In genomic region chr3:126982125-126982521, GRCh38 we compare ENCODE assay signal across 8 cellular contexts. TPM values are rescaled to one million over a fixed set of nuclear protein-coding genes. Genes with fewer than 3 reads are reported as not detected.
DNase-seq lines count a peak whose midpoint lies in the region; FAIRE-seq and TF ChIP-seq lines count a peak whose summit lies in the region.

No MANE protein-coding gene starts in this region.

- no peaks in the 10 kb centered on the region for H3K9me3 Mint-ChIP-seq in activated naive CD4-positive, alpha-beta T cell treated with anti-CD3 and anti-CD28 coated beads for 36 hours

- FAIRE-seq in GM12891 (lab: Jason Lieb, UNC), result no peak
- FAIRE-seq in RCC 7860 (lab: Jason Lieb, UNC), result no peak

- peaks cover 3% of the 10 kb centered on the region for H3K27me3 Mint-ChIP-seq in activated naive CD4-positive, alpha-beta T cell treated with anti-CD3 and anti-CD28 coated beads for 36 hours (ENCODE audit: low read depth)

- TF ChIP-seq POLR2A in GM12891 (IDR thresholded peaks at IDR 0.05; ENCODE audit: low read depth, low read length), result no peak

- H3K9me3 ChIP-seq in iPS-18a (ENCODE audit: control insufficient read depth, low read depth, low read length), result no peaks in the 10 kb centered on the region

- no peak overlapping the region for H3K9ac ChIP-seq in iPS-18a (ENCODE audit: low read length)

- H3K27me3 ChIP-seq in H7 (ENCODE audit: control insufficient read depth, insufficient read depth, low read length) (peaks cover 6% of the 10 kb centered on the region; the same call in 1 of the 2 replicates), iPS-18a (ENCODE audit: control insufficient read depth, insufficient read depth, low read length) (peaks cover 12% of the 10 kb centered on the region)

- H3K36me3 ChIP-seq in H7 (replicated peaks; ENCODE audit: control insufficient read depth, insufficient read depth, low read length) (no peaks in the 10 kb centered on the region), iPS-18a (ENCODE audit: control insufficient read depth, low read depth, low read length) (no peaks in the 10 kb centered on the region)

- CTCF ChIA-PET in activated naive CD4-positive, alpha-beta T cell treated with anti-CD3 and anti-CD28 coated beads for 36 hours (lab: Charles Lee), result interaction anchor here (0.6 to 3.2 kb wide), 3 partner anchors 303 to 586 kb away, joined by 3 to 17 read pairs (median 6); no protein-coding TSS in a partner anchor

- peak overlapping the region; percentile 77 for H3K4me3 Mint-ChIP-seq in activated naive CD4-positive, alpha-beta T cell treated with anti-CD3 and anti-CD28 coated beads for 36 hours

- H3K27ac ChIP-seq in iPS-18a (ENCODE audit: low read length), result no peak overlapping the region

- H3K4me1 Mint-ChIP-seq in activated naive CD4-positive, alpha-beta T cell treated with anti-CD3 and anti-CD28 coated beads for 36 hours (ENCODE audit: low read depth), result peaks cover 17% of the 10 kb centered on the region

- peak overlapping the region; percentile 82 for H3K27ac Mint-ChIP-seq in activated naive CD4-positive, alpha-beta T cell treated with anti-CD3 and anti-CD28 coated beads for 36 hours

- H3K4me3 ChIP-seq in H7 (ENCODE audit: insufficient read depth, low read depth, low read length), result peak overlapping the region; percentile 49
- peak overlapping the region; percentile 59 for H3K4me3 ChIP-seq in iPS-18a (ENCODE audit: low read length)

- DNase-seq in GM12891 (ENCODE audit: insufficient read length, low spot score) (no peak), H7 (no peak), MV-4-11 (lab: John Stamatoyannopoulos, UW) (peak; percentile 48), RCC 7860 (ENCODE audit: low spot score) (no peak), cerebellar cortex (ENCODE audit: low spot score) (no peak)
- peak; percentile 81 for DNase-seq in activated naive CD4-positive, alpha-beta T cell treated with anti-CD3 and anti-CD28 coated beads for 36 hours
- DNase-seq in stimulated activated CD4-positive, alpha-beta T cell treated with anti-CD3 and anti-CD28 coated beads, Interleukin-4, amount 100 ng/mL, for 1 hour, result peak; percentile 66

- no peaks in the 10 kb centered on the region for H3K36me3 Mint-ChIP-seq in activated naive CD4-positive, alpha-beta T cell treated with anti-CD3 and anti-CD28 coated beads for 36 hours (ENCODE audit: low read depth)

- H3K4me1 ChIP-seq in iPS-18a (ENCODE audit: control insufficient read depth, low read depth, low read length), result peaks cover 5% of the 10 kb centered on the region

- intact Hi-C loops in activated naive CD4-positive, alpha-beta T cell treated with anti-CD3 and anti-CD28 coated beads for 36 hours (cut with micrococcal nuclease), result loop anchor here (1.0 to 10.0 kb wide), 11 partner anchors 71 to 690 kb away; partner anchors contain the start of genes ABTB1, CHCHD6, KLF15 and TPRA1

TF ChIP-seq in GM12891, 5 proteins besides CTCF, POLR2A, EP300 and RAD21:
- no peak for TF ChIP-seq POU2F2 (IDR thresholded peaks at IDR 0.05; ENCODE audit: low read depth, low read length)
- TF ChIP-seq SPI1 (IDR thresholded peaks at IDR 0.05; ENCODE audit: low read depth, low read length), result peak; percentile 73

RNA-seq across cellular contexts. Expression of gene PLXNA1, which starts 0.8 kb away (rescaled TPM):
- 3.7 TPM for polyA plus RNA-seq in GM12891 (2012; ENCODE audit: low read depth, missing spikeins)
- total RNA-seq in H7 (2014; rRNA removed; shearing (Covaris generic)), result 41.9 and 42.7 TPM in 2 replicates
- total RNA-seq in activated naive CD4-positive, alpha-beta T cell treated with anti-CD3 and anti-CD28 coated beads for 36 hours, result 1 to 10 TPM; 5.0 to 5.8 TPM

Comparison
In these comparisons a context has a peak if more than half of its experiments do, and no peak if none do; other contexts are left out.
1. DNase-seq: peak in MV-4-11 (single experiment), activated naive CD4-positive, alpha-beta T cell treated with anti-CD3 and anti-CD28 coated beads for 36 hours (single experiment) and stimulated activated CD4-positive, alpha-beta T cell treated with anti-CD3 and anti-CD28 coated beads, Interleukin-4, amount 100 ng/mL, for 1 hour (single experiment); none in GM12891 (single experiment), H7 (single experiment), RCC 7860 (single experiment) and cerebellar cortex (single experiment).